In the genomic region with DNA sequence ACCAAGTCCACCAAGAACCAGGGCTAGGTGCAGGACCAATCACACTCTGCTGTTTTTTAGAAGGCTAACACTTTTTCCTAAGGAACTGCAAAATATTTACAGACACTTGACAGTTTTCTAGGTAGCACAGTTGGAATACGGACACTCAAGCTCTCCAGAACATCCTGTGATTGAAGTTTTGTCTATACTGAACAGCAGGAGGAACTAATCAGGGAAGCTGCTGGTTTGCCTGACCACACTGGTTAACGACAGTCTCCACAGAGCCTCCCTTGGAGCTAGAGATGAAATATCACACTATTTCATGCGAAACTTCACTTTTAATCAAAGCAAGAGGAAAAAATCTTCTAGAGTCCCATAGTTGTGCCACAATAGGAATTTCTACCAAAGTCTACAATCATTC, we compare ENCODE assay signal across 22 cellular contexts.
A peak's percentile ranks its signal among the peaks of the same experiment; 100 is the strongest.
DNase-seq lines count a peak whose midpoint lies in the region; ATAC-seq, FAIRE-seq and TF ChIP-seq lines count a peak whose summit lies in the region.
"Had no signal": no experiment of that assay in that cellular context is flagged by ENCODE, and none has a peak within 500 bp of the region (broad histone marks: within the 10 kb centered on the region; RNA-seq: fewer than 3 reads in every experiment).

No MANE protein-coding gene starts in this region.

- H3K23ac ChIP-seq in trophoblast cell (ENCODE audit: low read length), result no peak overlapping the region

- H4K91ac ChIP-seq in trophoblast cell (ENCODE audit: low read depth, low read length), result no peak overlapping the region

- H3K9me3 ChIP-seq in trophoblast cell (ENCODE audit: insufficient read depth, low read depth, low read length) (no peaks in the 10 kb centered on the region), kidney (ENCODE audit: control insufficient read depth in 1 of 2, low read length in 2 of 2) (no peaks in the 10 kb centered on the region)
- H3K9me3 ChIP-seq: neutrophil, suprapubic skin had no signal

- H3K9ac ChIP-seq in trophoblast cell (ENCODE audit: low read length) (no peak overlapping the region), kidney (ENCODE audit: low read length in 2 of 2) (no peak overlapping the region)

- peak overlapping the region in 58 of 59 donors; percentile 38 to 97 (median 92) for H3K27ac ChIP-seq in dorsolateral prefrontal cortex
- H3K27ac ChIP-seq in trophoblast cell (ENCODE audit: low read depth, low read length), result no peak overlapping the region
- H3K27ac ChIP-seq in kidney (ENCODE audit: low read depth in 2 of 2, low read length in 2 of 2), result no peak overlapping the region
- H3K27ac ChIP-seq: epithelial cell of prostate, neutrophil, suprapubic skin had no signal

- ATAC-seq in HG03457 (IDR thresholded peaks at IDR 0.05; ENCODE audit: unreplicated experiment), result no peak
- ATAC-seq: sciatic nerve, SK-N-SH treated with all-trans-retinoic acid at 6 μM for 48 hours had no signal

- intact Hi-C loops in dorsolateral prefrontal cortex (cut with DNase I), result loop anchor here in 1 of 2 donors (10.0 kb wide), 1 partner anchor 732 kb away; no protein-coding TSS in a partner anchor
- intact Hi-C loops in kidney (cut with DNase I), result no loop called here

- H3K79me2 ChIP-seq in trophoblast cell (ENCODE audit: control insufficient read depth, insufficient read depth, low read length, poor library complexity), result peaks cover under 1% of the 10 kb centered on the region

- H3K4ac ChIP-seq in trophoblast cell (ENCODE audit: low read depth, low read length), result no peak overlapping the region

- H2BK5ac ChIP-seq in trophoblast cell (ENCODE audit: low read depth, low read length, poor library complexity), result no peak overlapping the region

- no peaks in the 10 kb centered on the region for H3K27me3 ChIP-seq in dorsolateral prefrontal cortex
- H3K27me3 ChIP-seq in trophoblast cell (ENCODE audit: insufficient read depth, low read length), result no peaks in the 10 kb centered on the region
- H3K27me3 ChIP-seq: neutrophil, suprapubic skin had no signal

- peaks cover 11 to 16% of the 10 kb centered on the region in 2 experiments for H3K4me1 ChIP-seq in trophoblast cell (ENCODE audit: control insufficient read depth in 1 of 2, insufficient read depth in 2 of 2, low read length in 2 of 2)
- peaks cover 7 to 17% of the 10 kb centered on the region in 2 donors for H3K4me1 ChIP-seq in kidney (ENCODE audit: control insufficient read depth in 1 of 2, insufficient read depth in 1 of 2, low read depth in 1 of 2, low read length in 2 of 2)

- FAIRE-seq in kidney (lab: Jason Lieb, UNC), result no peak
- FAIRE-seq: A204.1, colon, GM12891, H1 had no signal

- no peak overlapping the region for H3K4me2 ChIP-seq in trophoblast cell (ENCODE audit: low read length)

- no peak overlapping the region for H3K14ac ChIP-seq in trophoblast cell (ENCODE audit: low read length)

- DNase-seq in DMS53 (lab: John Stamatoyannopoulos, UW) (peak; percentile 40), DMS53 treated with DMSO at 0.1 percent for 48 hours (lab: John Stamatoyannopoulos, UW; ENCODE audit: unreplicated experiment) (no peak), NCI-H345 treated with DMSO at 0.1 percent for 48 hours (lab: John Stamatoyannopoulos, UW; ENCODE audit: unreplicated experiment) (peak; percentile 53), dorsolateral prefrontal cortex (no peak), trophoblast cell (no peak), Ammon's horn (ENCODE audit: low spot score) (no peak), kidney (no peak)
- DNase-seq: activated B cell treated with CpG ODN at 0.5 μM for 24 hours; CD8-positive, alpha-beta memory T cell; NCI-H1048; NCI-H2227 treated with DMSO at 0.1 percent for 48 hours; stimulated activated CD4-positive, alpha-beta T cell treated with anti-CD3 and anti-CD28 coated beads, Interleukin-2, amount 100 ng/mL, for 48 hours had no signal

- no peak overlapping the region for H4K12ac ChIP-seq in trophoblast cell (ENCODE audit: low read depth, low read length)

- H4K8ac ChIP-seq in trophoblast cell (ENCODE audit: low read depth, low read length), result no peak overlapping the region

- no peak overlapping the region for H3K18ac ChIP-seq in trophoblast cell (ENCODE audit: low read length)

- peaks cover 15% of the 10 kb centered on the region for H3K79me1 ChIP-seq in trophoblast cell (ENCODE audit: low read length)

- H2BK12ac ChIP-seq in trophoblast cell (ENCODE audit: low read length), result peak overlapping the region; percentile 87

- no peak overlapping the region for H2AK5ac ChIP-seq in trophoblast cell (ENCODE audit: low read length)

- H2AFZ ChIP-seq in trophoblast cell (ENCODE audit: insufficient read depth, low read length, poor library complexity), result no peak overlapping the region

- H3K36me3 ChIP-seq in trophoblast cell (ENCODE audit: control insufficient read depth in 1 of 2, insufficient read depth in 2 of 2, low read length in 2 of 2), result no peaks in the 10 kb centered on the region
- H3K36me3 ChIP-seq in kidney (ENCODE audit: control insufficient read depth in 1 of 2, insufficient read depth in 2 of 2, low read length in 2 of 2), result no peaks in the 10 kb centered on the region
- H3K36me3 ChIP-seq: neutrophil, suprapubic skin had no signal

- whole genome bisulfite sequencing in trophoblast cell (ENCODE audit: extremely low coverage, insufficient coverage, insufficient read length), result no CpG with 5 or more reads among the region's 3 CpGs

- H3K4me3 ChIP-seq in dorsolateral prefrontal cortex, result no peak overlapping the region
- H3K4me3 ChIP-seq in trophoblast cell (ENCODE audit: low read depth, low read length), result no peak overlapping the region
- H3K4me3 ChIP-seq in kidney (ENCODE audit: low read length in 2 of 2), result no peak overlapping the region
- H3K4me3 ChIP-seq: suprapubic skin had no signal

- TF ChIP-seq CTCF in dorsolateral prefrontal cortex (IDR thresholded peaks at IDR 0.05 in 54 of 56, conservative IDR thresholded peaks at IDR 0.05 in 2 of 56; ENCODE audit: low read depth in 1 of 56, partially characterized antibody in 56 of 56) (no peak), kidney (IDR thresholded peaks at IDR 0.05; ENCODE audit: borderline replicate concordance, extremely low read depth, insufficient read depth) (no peak)

- H2BK120ac ChIP-seq in trophoblast cell (ENCODE audit: insufficient read depth, low read length, poor library complexity), result no peak overlapping the region

Comparison
In these comparisons a context has a peak if more than half of its experiments do, and no peak if none do; other contexts are left out.
1. DNase-seq: peak in DMS53 (single experiment) and NCI-H345 treated with DMSO at 0.1 percent for 48 hours (single experiment); none in DMS53 treated with DMSO at 0.1 percent for 48 hours (single experiment), dorsolateral prefrontal cortex (0 of 10), trophoblast cell (0 of 2), Ammon's horn (single experiment) and kidney (single experiment).
2. H3K27ac ChIP-seq: peak in dorsolateral prefrontal cortex (58 of 59); none in trophoblast cell (single experiment) and kidney (0 of 2).